33 cellular contexts compared by ENCODE assay signal in genomic region chrX:1262369-1262768, GRCh38. TPM values are rescaled to one million over a fixed set of nuclear protein-coding genes. Genes with fewer than 3 reads are reported as not detected.
"Had no signal": no experiment of that assay in that cellular context is flagged by ENCODE, and none has a peak within 500 bp of the region (broad histone marks: within the 10 kb centered on the region; RNA-seq: fewer than 3 reads in every experiment).

No MANE protein-coding gene starts in this region.

- H3K4me3 Mint-ChIP-seq: activated CD4-positive, alpha-beta T cell treated with anti-CD3 and anti-CD28 coated beads, Interleukin-2, amount 10 ng/mL, durations not matched to agents 24 days and 14 days; activated CD8-positive, alpha-beta T cell treated with anti-CD3 and anti-CD28 coated beads for 36 hours; activated naive CD4-positive, alpha-beta T cell treated with anti-CD3 and anti-CD28 coated beads, Interleukin-2, amount 50 U/mL, for 24 hours; activated naive CD8-positive, alpha-beta T cell treated with anti-CD3 and anti-CD28 coated beads, Interleukin-2, amount 10 ng/mL, durations not matched to agents 7 days and 5 days; activated T-cell treated with anti-CD3 and anti-CD28 coated beads, Interleukin-2, amount 50 U/mL, for 72 hours; activated T-helper 17 cell treated with anti-CD3 and anti-CD28 coated beads, Interleukin-2, amount 50 U/mL, for 72 hours; central memory CD8-positive, alpha-beta T cell had no signal

- H3K27me3 Mint-ChIP-seq: activated CD4-positive, alpha-beta T cell treated with anti-CD3 and anti-CD28 coated beads, Interleukin-2, amount 10 ng/mL, durations not matched to agents 24 days and 14 days; activated CD8-positive, alpha-beta T cell treated with anti-CD3 and anti-CD28 coated beads for 36 hours; activated naive CD4-positive, alpha-beta T cell treated with anti-CD3 and anti-CD28 coated beads, Interleukin-2, amount 50 U/mL, for 24 hours; activated naive CD8-positive, alpha-beta T cell treated with anti-CD3 and anti-CD28 coated beads, Interleukin-2, amount 10 ng/mL, durations not matched to agents 7 days and 5 days; activated T-helper 17 cell treated with anti-CD3 and anti-CD28 coated beads, Interleukin-2, amount 50 U/mL, for 72 hours had no signal

- H3K4me1 ChIP-seq: ascending aorta, Peyer's patch had no signal

- H3K4me1 Mint-ChIP-seq: activated naive CD8-positive, alpha-beta T cell treated with anti-CD3 and anti-CD28 coated beads, Interleukin-2, amount 10 ng/mL, durations not matched to agents 7 days and 5 days had no signal

- H3K4me3 ChIP-seq: ascending aorta, cardiac muscle cell, MG63, Peyer's patch had no signal

- H3K36me3 ChIP-seq: ascending aorta, cardiac muscle cell, MG63, Peyer's patch, WERI-Rb-1 had no signal

- H3K27ac Mint-ChIP-seq: activated CD4-positive, alpha-beta T cell treated with anti-CD3 and anti-CD28 coated beads, Interleukin-2, amount 10 ng/mL, durations not matched to agents 24 days and 14 days; activated CD8-positive, alpha-beta T cell treated with anti-CD3 and anti-CD28 coated beads for 36 hours; activated naive CD4-positive, alpha-beta T cell treated with anti-CD3 and anti-CD28 coated beads, Interleukin-2, amount 50 U/mL, for 24 hours; activated naive CD8-positive, alpha-beta T cell treated with anti-CD3 and anti-CD28 coated beads, Interleukin-2, amount 10 ng/mL, durations not matched to agents 7 days and 5 days; activated T-cell treated with anti-CD3 and anti-CD28 coated beads, Interleukin-2, amount 50 U/mL, for 72 hours; activated T-helper 17 cell treated with anti-CD3 and anti-CD28 coated beads, Interleukin-2, amount 50 U/mL, for 72 hours had no signal

- H3K27me3 ChIP-seq: ascending aorta, cardiac muscle cell, MG63, Peyer's patch had no signal

- H3K9me3 ChIP-seq: ascending aorta, Peyer's patch had no signal

- H3K27ac ChIP-seq: ascending aorta, cardiac muscle cell, Peyer's patch, WERI-Rb-1 had no signal

- DNase-seq: activated CD4-positive, alpha-beta T cell treated with anti-CD3 and anti-CD28 coated beads, Interleukin-2, amount 10 ng/mL, durations not matched to agents 24 days and 14 days; activated CD4-positive, alpha-beta T cell treated with anti-CD3 and anti-CD28 coated beads, Interleukin-2, amount 50 U/mL, for 4 hours; activated CD8-positive, alpha-beta T cell treated with anti-CD3 and anti-CD28 coated beads for 36 hours; activated effector memory CD4-positive, alpha-beta T cell treated with anti-CD3 and anti-CD28 coated beads, Interleukin-2, amount 50 U/mL, for 16 hours; activated naive CD4-positive, alpha-beta T cell; activated naive CD8-positive, alpha-beta T cell treated with anti-CD3 and anti-CD28 coated beads, Interleukin-2, amount 10 ng/mL, durations not matched to agents 7 days and 5 days; activated T-cell treated with anti-CD3 and anti-CD28 coated beads, Interleukin-2, amount 50 U/mL, for 1 hour; activated T-cell treated with anti-CD3 and anti-CD28 coated beads, Interleukin-2, amount 50 U/mL, for 72 hours; amygdala; Karpas-422; MG63; NCI-H1048; NCI-H1105 treated with DMSO at 0.1 percent for 48 hours; NCI-H1436; NCI-H1694; NCI-H1930; NCI-H2081 treated with DMSO at 0.1 percent for 48 hours; NCI-H345; NCI-H524 treated with DMSO at 0.1 percent for 48 hours; Peyer's patch; RPMI8226; SW 1271; T-helper 1 cell; T-helper 2 cell; T1000 had no signal

- ATAC-seq: activated CD8-positive, alpha-beta T cell treated with anti-CD3 and anti-CD28 coated beads for 36 hours; activated T-cell treated with anti-CD3 and anti-CD28 coated beads, Interleukin-2, amount 50 U/mL, for 72 hours; activated T-helper 17 cell treated with anti-CD3 and anti-CD28 coated beads, Interleukin-2, amount 50 U/mL, for 72 hours; PC-3 had no signal

- H3K36me3 Mint-ChIP-seq: activated naive CD4-positive, alpha-beta T cell treated with anti-CD3 and anti-CD28 coated beads, Interleukin-2, amount 50 U/mL, for 24 hours had no signal

RNA-seq across cellular contexts. Expression of gene CSF2RA, which starts 6.2 kb away (rescaled TPM):
- total RNA-seq: activated CD8-positive, alpha-beta memory T cell treated with anti-CD3 and anti-CD28 coated beads for 36 hours; activated CD8-positive, alpha-beta T cell treated with anti-CD3 and anti-CD28 coated beads for 36 hours; ascending aorta had no signal

RNA-seq across cellular contexts. Expression of gene CRLF2, which starts 49.9 kb away (rescaled TPM):
- total RNA-seq: activated CD8-positive, alpha-beta memory T cell treated with anti-CD3 and anti-CD28 coated beads for 36 hours; cardiac muscle cell; PC-3; Peyer's patch had no signal
- polyA plus RNA-seq: cardiac muscle cell had no signal
